1 cellular context compared by ENCODE assay signal in the genomic region with DNA sequence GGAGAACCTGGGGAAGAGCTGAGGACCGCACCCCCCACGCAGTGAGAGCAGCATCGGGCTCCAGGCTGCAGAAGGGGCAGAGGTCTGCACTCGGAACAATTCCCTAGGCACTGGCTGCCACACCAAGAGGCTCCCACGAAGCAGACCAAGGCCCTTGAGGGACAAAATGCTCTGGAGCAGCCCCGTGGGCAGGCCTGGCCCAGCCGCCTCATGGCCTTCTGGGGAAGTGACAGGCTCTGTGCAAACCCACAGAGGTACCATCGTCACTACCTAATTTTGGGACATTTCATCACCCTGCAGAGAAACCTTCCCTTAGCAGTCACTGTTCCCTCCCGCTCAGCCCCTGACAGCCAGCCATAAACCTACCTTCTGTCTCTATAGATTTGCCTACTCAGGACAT.
TF ChIP-seq lines count a peak whose summit lies in the region.

No MANE protein-coding gene starts in this region.

TF ChIP-seq in GM23338, 12 proteins besides CTCF, POLR2A, EP300 and RAD21 (continued from another document):
- no peak for TF ChIP-seq ZNF462 (CRISPR knock-in tag; IDR thresholded peaks at IDR 0.05)
- TF ChIP-seq EZH2 (IDR thresholded peaks at IDR 0.05; ENCODE audit: low read depth, unreplicated experiment) = no peak
- no peak for TF ChIP-seq EZH2phosphoT487 (IDR thresholded peaks at IDR 0.05; ENCODE audit: unreplicated experiment)
- no peak for TF ChIP-seq POLR2AphosphoS5 (IDR thresholded peaks at IDR 0.05; ENCODE audit: low read depth)
- TF ChIP-seq, protein P1, sequence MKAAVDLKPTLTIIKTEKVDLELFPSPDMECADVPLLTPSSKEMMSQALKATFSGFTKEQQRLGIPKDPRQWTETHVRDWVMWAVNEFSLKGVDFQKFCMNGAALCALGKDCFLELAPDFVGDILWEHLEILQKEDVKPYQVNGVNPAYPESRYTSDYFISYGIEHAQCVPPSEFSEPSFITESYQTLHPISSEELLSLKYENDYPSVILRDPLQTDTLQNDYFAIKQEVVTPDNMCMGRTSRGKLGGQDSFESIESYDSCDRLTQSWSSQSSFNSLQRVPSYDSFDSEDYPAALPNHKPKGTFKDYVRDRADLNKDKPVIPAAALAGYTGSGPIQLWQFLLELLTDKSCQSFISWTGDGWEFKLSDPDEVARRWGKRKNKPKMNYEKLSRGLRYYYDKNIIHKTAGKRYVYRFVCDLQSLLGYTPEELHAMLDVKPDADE (IDR thresholded peaks at IDR 0.05) = no peak
- TF ChIP-seq ZNF114 (CRISPR knock-in tag; IDR thresholded peaks at IDR 0.05) = no peak
- no peak for TF ChIP-seq JUNB (IDR thresholded peaks at IDR 0.05; ENCODE audit: unreplicated experiment)
- no peak for TF ChIP-seq NANOG (IDR thresholded peaks at IDR 0.05; ENCODE audit: borderline replicate concordance)
- TF ChIP-seq, protein P2, sequence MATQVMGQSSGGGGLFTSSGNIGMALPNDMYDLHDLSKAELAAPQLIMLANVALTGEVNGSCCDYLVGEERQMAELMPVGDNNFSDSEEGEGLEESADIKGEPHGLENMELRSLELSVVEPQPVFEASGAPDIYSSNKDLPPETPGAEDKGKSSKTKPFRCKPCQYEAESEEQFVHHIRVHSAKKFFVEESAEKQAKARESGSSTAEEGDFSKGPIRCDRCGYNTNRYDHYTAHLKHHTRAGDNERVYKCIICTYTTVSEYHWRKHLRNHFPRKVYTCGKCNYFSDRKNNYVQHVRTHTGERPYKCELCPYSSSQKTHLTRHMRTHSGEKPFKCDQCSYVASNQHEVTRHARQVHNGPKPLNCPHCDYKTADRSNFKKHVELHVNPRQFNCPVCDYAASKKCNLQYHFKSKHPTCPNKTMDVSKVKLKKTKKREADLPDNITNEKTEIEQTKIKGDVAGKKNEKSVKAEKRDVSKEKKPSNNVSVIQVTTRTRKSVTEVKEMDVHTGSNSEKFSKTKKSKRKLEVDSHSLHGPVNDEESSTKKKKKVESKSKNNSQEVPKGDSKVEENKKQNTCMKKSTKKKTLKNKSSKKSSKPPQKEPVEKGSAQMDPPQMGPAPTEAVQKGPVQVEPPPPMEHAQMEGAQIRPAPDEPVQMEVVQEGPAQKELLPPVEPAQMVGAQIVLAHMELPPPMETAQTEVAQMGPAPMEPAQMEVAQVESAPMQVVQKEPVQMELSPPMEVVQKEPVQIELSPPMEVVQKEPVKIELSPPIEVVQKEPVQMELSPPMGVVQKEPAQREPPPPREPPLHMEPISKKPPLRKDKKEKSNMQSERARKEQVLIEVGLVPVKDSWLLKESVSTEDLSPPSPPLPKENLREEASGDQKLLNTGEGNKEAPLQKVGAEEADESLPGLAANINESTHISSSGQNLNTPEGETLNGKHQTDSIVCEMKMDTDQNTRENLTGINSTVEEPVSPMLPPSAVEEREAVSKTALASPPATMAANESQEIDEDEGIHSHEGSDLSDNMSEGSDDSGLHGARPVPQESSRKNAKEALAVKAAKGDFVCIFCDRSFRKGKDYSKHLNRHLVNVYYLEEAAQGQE (IDR thresholded peaks at IDR 0.05; ENCODE audit: unreplicated experiment) = no peak
- no peak for TF ChIP-seq ZNF331 (CRISPR knock-in tag; IDR thresholded peaks at IDR 0.05; ENCODE audit: low read depth)
- TF ChIP-seq CREB1 (CRISPR knock-in tag; IDR thresholded peaks at IDR 0.05; ENCODE audit: low read depth) = no peak
